ENCODE assay signal across 25 cellular contexts in genomic region chr6:35147101-35147885, GRCh38. TPM values are rescaled to one million over a fixed set of nuclear protein-coding genes. Genes with fewer than 3 reads are reported as not detected.
DNase-seq lines count a peak whose midpoint lies in the region; ATAC-seq, FAIRE-seq and TF ChIP-seq lines count a peak whose summit lies in the region.
"Had no signal": no experiment of that assay in that cellular context is flagged by ENCODE, and none has a peak within 500 bp of the region (broad histone marks: within the 10 kb centered on the region; RNA-seq: fewer than 3 reads in every experiment).

No MANE protein-coding gene starts in this region.

- H3K23ac ChIP-seq in H1 (ENCODE audit: insufficient read length): no peak overlapping the region

- H3K27ac Mint-ChIP-seq in nephron: peak overlapping the region; percentile 76 to 95 (median 93)
- H3K27ac Mint-ChIP-seq: activated CD8-positive, alpha-beta T cell treated with anti-CD3 and anti-CD28 coated beads, Interleukin-2, amount 10 ng/mL, durations not matched to agents 7 days and 5 days; activated naive CD4-positive, alpha-beta T cell treated with anti-CD3 and anti-CD28 coated beads, Interleukin-2, amount 50 U/mL, for 24 hours; memory B cell; stimulated activated memory B cell treated with anti-CD40 and anti-IgM and Interleukin-4, amounts not matched to agents 10 μg/mL and 1 μg/mL and 100 μg/mL, for 72 hours; T-helper 2 cell treated with Interferon-gamma antibody and Interleukin-4, amounts not matched to agents 5 μg/mL and 100 μg/mL, for 36 hours had no signal

- H3K4me3 ChIP-seq in HepG2 (replicated peaks in 1 of 3; ENCODE audit: insufficient read depth in 1 of 3, low read depth in 2 of 3, low read length in 3 of 3): no peak overlapping the region
- no peak overlapping the region for H3K4me3 ChIP-seq in right lobe of liver
- H3K4me3 ChIP-seq in H1 (ENCODE audit: extremely low read depth in 1 of 4, insufficient read depth in 2 of 4, low read depth in 3 of 4, low read length in 4 of 4): no peak overlapping the region; a peak in 1 of 8 replicates
- no peak overlapping the region for H3K4me3 ChIP-seq in tibial nerve
- H3K4me3 ChIP-seq: colonic mucosa, left lung had no signal

- H2BK20ac ChIP-seq in H1 (ENCODE audit: low read length): no peak overlapping the region

- in situ Hi-C loops in HepG2 (cut with HindIII; ENCODE audit: extremely low pct_ligation_motif_present, low pct_unique_long_range_greater_than_20kb): loop anchor here (5.0 kb wide), 2 partner anchors 60 to 95 kb away; no protein-coding TSS in a partner anchor

- no peaks in the 10 kb centered on the region for H3K79me1 ChIP-seq in H1 (ENCODE audit: low read depth, low read length)

- H3K9me3 ChIP-seq in HepG2 (ENCODE audit: low read length): no peaks in the 10 kb centered on the region
- H3K9me3 ChIP-seq in right lobe of liver: no peaks in the 10 kb centered on the region
- no peaks in the 10 kb centered on the region for H3K9me3 ChIP-seq in H1 (ENCODE audit: insufficient read depth in 2 of 2, low read depth in 1 of 2, low read length in 1 of 2)
- H3K9me3 ChIP-seq in tibial nerve: no peaks in the 10 kb centered on the region
- H3K9me3 ChIP-seq: colonic mucosa, left lung had no signal

- H2BK15ac ChIP-seq in H1 (ENCODE audit: low read length): no peak overlapping the region

- H2BK12ac ChIP-seq in H1 (ENCODE audit: low read depth, low read length): no peak overlapping the region

- FAIRE-seq in HepG2 (lab: Jason Lieb, UNC) (peak; percentile 18), H1 (lab: Jason Lieb, UNC) (no peak), GM12891 (lab: Jason Lieb, UNC) (no peak)
- FAIRE-seq: GM12892 had no signal

- no peak overlapping the region for H4K8ac ChIP-seq in H1 (ENCODE audit: extremely low read depth, insufficient read depth, low read length)

- no TSS peak for BruUV-seq in HepG2 (replicated peaks; lab: Mats Ljungman, UMichigan)

- CTCF ChIA-PET in HepG2 (lab: Yijun Ruan, JAX; ENCODE audit: low intra/inter-chr PET ratio, low total read pairs) (interaction anchor here (3.4 to 4.4 kb wide), 2 partner anchors 57 to 92 kb away, joined by 61 to 67 read pairs; no protein-coding TSS in a partner anchor), H1 (lab: Charles Lee; ENCODE audit: partially characterized antibody) (interaction anchor here (0.6 to 7.3 kb wide), 28 partner anchors 8 to 494 kb away, joined by 3 to 118 read pairs (median 4); no protein-coding TSS in a partner anchor)

- H4K20me1 ChIP-seq in HepG2 (ENCODE audit: insufficient read depth, low read length) (no peaks in the 10 kb centered on the region), H1 (replicated peaks in 1 of 2; ENCODE audit: control insufficient read depth in 1 of 2, insufficient read depth in 2 of 2, low read length in 2 of 2) (no peaks in the 10 kb centered on the region)

- no peaks in the 10 kb centered on the region for H3K36me3 ChIP-seq in HepG2 (replicated peaks in 1 of 2; ENCODE audit: control insufficient read depth in 1 of 2, insufficient read depth in 2 of 2, low read length in 2 of 2)
- H3K36me3 ChIP-seq in right lobe of liver: no peaks in the 10 kb centered on the region
- H3K36me3 ChIP-seq in H1 (ENCODE audit: control insufficient read depth in 2 of 4, insufficient read depth in 4 of 4, low read length in 3 of 4): no peaks in the 10 kb centered on the region
- H3K36me3 ChIP-seq in tibial nerve: no peaks in the 10 kb centered on the region
- H3K36me3 ChIP-seq: colonic mucosa, left lung had no signal

- H3K79me2 ChIP-seq in HepG2 (ENCODE audit: insufficient read depth, low read length): no peaks in the 10 kb centered on the region
- H3K79me2 ChIP-seq in H1 (ENCODE audit: control insufficient read depth in 1 of 2, insufficient read depth in 2 of 2, low read length in 2 of 2): no peaks in the 10 kb centered on the region

- TF ChIP-seq RAD21 in HepG2 (CRISPR knock-in tag; IDR thresholded peaks at IDR 0.05) (no peak), H1 (IDR thresholded peaks at IDR 0.05 in 1 of 2, conservative IDR thresholded peaks at IDR 0.05 in 1 of 2; ENCODE audit: low read depth in 2 of 2, low read length in 2 of 2) (no peak)

- TF ChIP-seq CTCF in HepG2 (CRISPR knock-in tag; IDR thresholded peaks at IDR 0.05): no peak
- TF ChIP-seq CTCF in right lobe of liver (IDR thresholded peaks at IDR 0.05): no peak
- no peak for TF ChIP-seq CTCF in H1 (IDR thresholded peaks at IDR 0.05; ENCODE audit: control extremely low read depth in 1 of 3, insufficient read depth in 1 of 3, low read depth in 1 of 3, low read length in 3 of 3)
- TF ChIP-seq CTCF in nephron (IDR thresholded peaks at IDR 0.05; ENCODE audit: unreplicated experiment in 3 of 3): no peak
- no peak for TF ChIP-seq CTCF in tibial nerve (IDR thresholded peaks at IDR 0.05)

- TF ChIP-seq EP300 in HepG2 (IDR thresholded peaks at IDR 0.05; ENCODE audit: low read depth in 2 of 2, low read length in 2 of 2) (no peak), HepG2 (CRISPR knock-in tag; IDR thresholded peaks at IDR 0.05; ENCODE audit: borderline replicate concordance) (no peak), H1 (IDR thresholded peaks at IDR 0.05; ENCODE audit: borderline replicate concordance in 1 of 2, low read depth in 2 of 2, low read length in 2 of 2) (no peak), tibial nerve (IDR thresholded peaks at IDR 0.05) (no peak)

- 37% methylated on average over 6 of the region's 6 CpGs for WGBS in HepG2 (ENCODE audit: low lambda C conversion rate)
- WGBS in right lobe of liver (ENCODE audit: insufficient coverage, low coverage, low lambda C conversion rate, missing lambda C conversion rate): 84% methylated on average over 6 of the region's 6 CpGs
- 75% methylated on average over 6 of the region's 6 CpGs; no CpG with 5 or more reads in 1 of the 2 experiments for WGBS in H1 (ENCODE audit: extremely low coverage in 1 of 2, insufficient coverage in 1 of 2, insufficient read length in 1 of 2, insufficient replicate concordance in 2 of 2, low coverage in 1 of 2, low lambda C conversion rate in 2 of 2, missing lambda C conversion rate in 1 of 2), 2 experiments
- 60 to 66% methylated on average over 6 of the region's 6 CpGs for WGBS in tibial nerve, 2 donors

- H4K5ac ChIP-seq in H1 (ENCODE audit: insufficient read length, low read depth, low read length): no peak overlapping the region

- H3K9ac ChIP-seq in HepG2 (ENCODE audit: insufficient read depth, low read depth, low read length) (no peak overlapping the region), H1 (replicated peaks in 1 of 4; ENCODE audit: extremely low read depth in 1 of 4, low read depth in 3 of 4, low read length in 3 of 4) (no peak overlapping the region)

- no peak overlapping the region for H2AFZ ChIP-seq in HepG2 (ENCODE audit: low read length)
- H2AFZ ChIP-seq in H1 (ENCODE audit: low read length): no peak overlapping the region

- H2AK5ac ChIP-seq in H1 (ENCODE audit: low read depth, low read length): no peak overlapping the region

- H3K27me3 ChIP-seq in HepG2 (ENCODE audit: control insufficient read depth in 1 of 2, insufficient read depth in 2 of 2, low read length in 2 of 2) (peaks cover 0 to 18% of the 10 kb centered on the region in 2 experiments; a peak in 3 of 5 replicates), right lobe of liver (no peaks in the 10 kb centered on the region), H1 (replicated peaks in 1 of 4; ENCODE audit: control insufficient read depth in 3 of 4, extremely low read depth in 1 of 4, insufficient read depth in 3 of 4, low read length in 3 of 4) (peaks cover 0 to 14% (median 9%) of the 10 kb centered on the region in 4 experiments; a peak in 4 of 7 replicates), tibial nerve (no peaks in the 10 kb centered on the region)
- H3K27me3 ChIP-seq: colonic mucosa, left lung had no signal

- H3K56ac ChIP-seq in H1 (replicated peaks; ENCODE audit: insufficient read length, low read depth, low read length): no peak overlapping the region

- H3K18ac ChIP-seq in H1 (ENCODE audit: extremely low read depth, low read length): no peak overlapping the region

- peak overlapping the region in 1 of 3 experiments; percentile 25 for H3K4me3 Mint-ChIP-seq in nephron
- H3K4me3 Mint-ChIP-seq: activated CD8-positive, alpha-beta T cell treated with anti-CD3 and anti-CD28 coated beads, Interleukin-2, amount 10 ng/mL, durations not matched to agents 7 days and 5 days; activated naive CD4-positive, alpha-beta T cell treated with anti-CD3 and anti-CD28 coated beads, Interleukin-2, amount 50 U/mL, for 24 hours; memory B cell; stimulated activated memory B cell treated with anti-CD40 and anti-IgM and Interleukin-4, amounts not matched to agents 10 μg/mL and 1 μg/mL and 100 μg/mL, for 72 hours; T-helper 2 cell treated with Interferon-gamma antibody and Interleukin-4, amounts not matched to agents 5 μg/mL and 100 μg/mL, for 36 hours had no signal

- ATAC-seq in HepG2: no peak
- ATAC-seq in right lobe of liver: no peak
- ATAC-seq: stimulated activated memory B cell treated with anti-CD40 and anti-IgM and Interleukin-4, amounts not matched to agents 10 μg/mL and 1 μg/mL and 100 μg/mL, for 72 hours had no signal

- peaks cover 66% of the 10 kb centered on the region for H3K4me1 Mint-ChIP-seq in nephron
- H3K4me1 Mint-ChIP-seq: memory B cell; stimulated activated memory B cell treated with anti-CD40 and anti-IgM and Interleukin-4, amounts not matched to agents 10 μg/mL and 1 μg/mL and 100 μg/mL, for 72 hours had no signal

- no peak overlapping the region for H3K4me2 ChIP-seq in HepG2 (ENCODE audit: low read depth, low read length)
- peak overlapping the region; percentile 48 to 51; a peak in 3 of 4 replicates for H3K4me2 ChIP-seq in H1 (ENCODE audit: insufficient read depth in 1 of 2, low read depth in 2 of 2, low read length in 2 of 2)

- H3K36me3 Mint-ChIP-seq in nephron (ENCODE audit: low read depth): no peaks in the 10 kb centered on the region
- H3K36me3 Mint-ChIP-seq: activated naive CD4-positive, alpha-beta T cell treated with anti-CD3 and anti-CD28 coated beads, Interleukin-2, amount 50 U/mL, for 24 hours; memory B cell; stimulated activated memory B cell treated with anti-CD40 and anti-IgM and Interleukin-4, amounts not matched to agents 10 μg/mL and 1 μg/mL and 100 μg/mL, for 72 hours had no signal

- no peak overlapping the region for H2BK5ac ChIP-seq in H1 (ENCODE audit: low read depth, low read length)

- H3K4me1 ChIP-seq in HepG2 (ENCODE audit: insufficient read depth, low read length): peaks cover 18% of the 10 kb centered on the region
- no peaks in the 10 kb centered on the region for H3K4me1 ChIP-seq in right lobe of liver
- H3K4me1 ChIP-seq in H1 (replicated peaks in 1 of 4; ENCODE audit: control insufficient read depth in 3 of 4, insufficient read depth in 4 of 4, low read length in 3 of 4): peaks cover 0 to 10% (median 7%) of the 10 kb centered on the region in 4 experiments; a peak in 5 of 7 replicates
- H3K4me1 ChIP-seq in tibial nerve: peaks cover 0 to 32% (median 13%) of the 10 kb centered on the region in 4 donors
- H3K4me1 ChIP-seq: colonic mucosa had no signal

- H2BK120ac ChIP-seq in H1 (replicated peaks; ENCODE audit: low read depth, low read length): no peak overlapping the region

- H3K9me3 Mint-ChIP-seq in nephron: no peaks in the 10 kb centered on the region
- H3K9me3 Mint-ChIP-seq: activated naive CD4-positive, alpha-beta T cell treated with anti-CD3 and anti-CD28 coated beads, Interleukin-2, amount 50 U/mL, for 24 hours; memory B cell; stimulated activated memory B cell treated with anti-CD40 and anti-IgM and Interleukin-4, amounts not matched to agents 10 μg/mL and 1 μg/mL and 100 μg/mL, for 72 hours; T-helper 2 cell treated with Interferon-gamma antibody and Interleukin-4, amounts not matched to agents 5 μg/mL and 100 μg/mL, for 36 hours had no signal

- POLR2A ChIA-PET in HepG2 (lab: Yijun Ruan, JAX): interaction anchor here (1.4 kb wide), 1 partner anchor 58 kb away, joined by 4 read pairs; no protein-coding TSS in a partner anchor
- POLR2A ChIA-PET in H1 (lab: Charles Lee; ENCODE audit: partially characterized antibody): interaction anchor here (1.0 to 1.4 kb wide), 3 partner anchors 46 to 92 kb away, joined by 3 read pairs; no protein-coding TSS in a partner anchor

- no peak overlapping the region for H4K91ac ChIP-seq in H1 (replicated peaks; ENCODE audit: insufficient read length, low read length)

- H3K27ac ChIP-seq in HepG2 (ENCODE audit: extremely low read length, insufficient read depth, low read length): no peak overlapping the region
- H3K27ac ChIP-seq in right lobe of liver: no peak overlapping the region
- no peak overlapping the region for H3K27ac ChIP-seq in H1 (ENCODE audit: low read depth, low read length)
- H3K27ac ChIP-seq in tibial nerve: peak overlapping the region in 1 of 4 donors; percentile 60
- H3K27ac ChIP-seq: C4-2B, colonic mucosa, left lung had no signal

- H3K4ac ChIP-seq in H1 (replicated peaks; ENCODE audit: insufficient read length, low read depth, low read length): no peak overlapping the region

- TF ChIP-seq POLR2A in HepG2 (IDR thresholded peaks at IDR 0.05; ENCODE audit: insufficient read depth in 1 of 2, low read depth in 2 of 2, low read length in 2 of 2): no peak
- no peak for TF ChIP-seq POLR2A in right lobe of liver (IDR thresholded peaks at IDR 0.05)
- no peak for TF ChIP-seq POLR2A in H1 (IDR thresholded peaks at IDR 0.05; ENCODE audit: control extremely low read depth in 1 of 2, low read depth in 2 of 2, low read length in 2 of 2)
- TF ChIP-seq POLR2A in tibial nerve (IDR thresholded peaks at IDR 0.05): no peak
- TF ChIP-seq POLR2A in GM12891 (IDR thresholded peaks at IDR 0.05; ENCODE audit: low read depth, low read length): no peak

- H3K23me2 ChIP-seq in H1 (ENCODE audit: low read depth, low read length): no peaks in the 10 kb centered on the region; the same call in 1 of the 2 replicates

- intact Hi-C loops in HepG2 (cut with micrococcal nuclease; ENCODE audit: unreplicated experiment): loop anchor here (10.0 kb wide), 1 partner anchor 282 kb away; no protein-coding TSS in a partner anchor
- intact Hi-C loops in right lobe of liver (cut with DNase I): loop anchor here (5.0 to 10.0 kb wide), 3 partner anchors 58 to 95 kb away; no protein-coding TSS in a partner anchor

- no peak for DNase-seq in HepG2 (ENCODE audit: low spot score)
- no peak for DNase-seq in right lobe of liver
- no peak for DNase-seq in H1 (ENCODE audit: low read depth in 1 of 2, low spot score in 2 of 2)
- DNase-seq in dedifferentiated amniotic fluid mesenchymal stem cell (ENCODE audit: extremely low spot score): no peak
- DNase-seq in NCI-H524 treated with DMSO at 0.1 percent for 48 hours (lab: John Stamatoyannopoulos, UW): no peak
- DNase-seq in tibial nerve (ENCODE audit: low spot score in 2 of 2): no peak
- DNase-seq in GM12891 (ENCODE audit: insufficient read length, low spot score): no peak
- DNase-seq: activated CD4-positive, alpha-beta T cell treated with anti-CD3 and anti-CD28 coated beads for 4 hours; effector memory CD4-positive, alpha-beta T cell; left lung; NCI-H526 treated with DMSO at 0.1 percent for 48 hours; SHP77 treated with DMSO at 0.1 percent for 48 hours had no signal

- no peak overlapping the region for H3K14ac ChIP-seq in H1 (ENCODE audit: insufficient read length)

- H3K27me3 Mint-ChIP-seq in nephron (ENCODE audit: low read depth): peaks cover 3% of the 10 kb centered on the region
- H3K27me3 Mint-ChIP-seq: activated naive CD4-positive, alpha-beta T cell treated with anti-CD3 and anti-CD28 coated beads, Interleukin-2, amount 50 U/mL, for 24 hours; memory B cell had no signal

RNA-seq across cellular contexts. Expression of gene TCP11, which starts 6.2 kb away (rescaled TPM):
- total RNA-seq in HepG2 (2016; rRNA removed; fragmentation: Illumina TruSeq; extraction: Trizol) (not detected in 2 replicates), right lobe of liver (under 1 TPM in 1 of 6 experiments, not detected in 5; 0.31 TPM), tibial nerve (under 1 TPM in 1 of 4 donors, not detected in 3; 0.84 TPM)
- not detected in 2 replicates for total RNA-seq in HepG2 (2016; cell fraction: cytosol; rRNA removed; fragmentation: Illumina TruSeq; extraction: Trizol; ENCODE audit: low read depth)
- total RNA-seq in HepG2 (2016; cell fraction: insoluble cytoplasmic fraction; rRNA removed; fragmentation: Illumina TruSeq; extraction: Trizol): not detected in 2 replicates
- not detected in 2 replicates for total RNA-seq in HepG2 (2016; cell fraction: membrane; rRNA removed; fragmentation: Illumina TruSeq; extraction: Trizol)
- total RNA-seq in HepG2 (2016; cell fraction: nucleus; rRNA removed; fragmentation: Illumina TruSeq; extraction: Trizol): not detected in 2 replicates
- polyA plus RNA-seq in HepG2 (2011; rRNA removed) (0.04 TPM in 1 of 2 replicates, not detected in the other), H1 (2011; rRNA removed) (0.11 and 0.22 TPM in 2 replicates)
- polyA plus RNA-seq in HepG2 (2011; cell fraction: cytosol; rRNA removed): not detected in 2 replicates
- polyA plus RNA-seq in HepG2 (2011; cell fraction: nucleus; rRNA removed): not detected in 2 replicates
- polyA plus RNA-seq in HepG2 (2012): not detected in 2 replicates
- not detected in 2 replicates for polyA plus RNA-seq in HepG2 (2016; cell fraction: cytosol; fragmentation: Illumina TruSeq; extraction: Trizol; ENCODE audit: low read depth)
- not detected in 2 replicates for polyA plus RNA-seq in HepG2 (2016; cell fraction: insoluble cytoplasmic fraction; fragmentation: Illumina TruSeq; extraction: Trizol; ENCODE audit: low read depth)
- not detected in 2 replicates for polyA plus RNA-seq in HepG2 (2016; cell fraction: membrane; fragmentation: Illumina TruSeq; extraction: Trizol; ENCODE audit: low read depth)
- polyA plus RNA-seq in HepG2 (2016; cell fraction: nucleus; fragmentation: Illumina TruSeq; extraction: Trizol; ENCODE audit: insufficient read depth, low read depth): not detected in 2 replicates
- polyA minus RNA-seq in HepG2 (2011; rRNA and poly(A)+ RNA removed; ENCODE audit: low replicate concordance): not detected in 2 replicates
- polyA minus RNA-seq in HepG2 (2011; cell fraction: cytosol; rRNA and poly(A)+ RNA removed): not detected in 2 replicates
- not detected in 2 replicates for polyA minus RNA-seq in HepG2 (2011; cell fraction: nucleus; rRNA and poly(A)+ RNA removed)
- total RNA-seq in H1 (2021; fragmentation: NEBNext Ultra II Directional; extraction: Animal tissue kit (Norgen Biotek cat#: 25700)): not detected in 2 replicates
- not detected for polyA plus RNA-seq in H1 (2011; cell fraction: cytosol; rRNA removed)
- not detected for polyA plus RNA-seq in H1 (2011; cell fraction: nucleus; rRNA removed)
- not detected in 4 replicates for polyA plus RNA-seq in H1 (2012, experiment 1 of 2)
- polyA plus RNA-seq in H1 (2012, experiment 2 of 2): not detected
- polyA plus RNA-seq in H1 (2013, experiment 1 of 2): 0.10 TPM
- polyA plus RNA-seq in H1 (2013, experiment 2 of 2): not detected
- not detected in 2 replicates for polyA minus RNA-seq in H1 (2011; rRNA and poly(A)+ RNA removed)
- not detected for polyA minus RNA-seq in H1 (2011; cell fraction: cytosol; rRNA and poly(A)+ RNA removed)
- not detected for polyA minus RNA-seq in H1 (2011; cell fraction: nucleus; rRNA and poly(A)+ RNA removed)
- polyA plus RNA-seq in GM12891 (2012; ENCODE audit: low read depth, missing spikeins): 0.23 TPM
- total RNA-seq: activated CD8-positive, alpha-beta T cell treated with anti-CD3 and anti-CD28 coated beads, Interleukin-2, amount 10 ng/mL, durations not matched to agents 7 days and 5 days; colonic mucosa; HT-29; myocyte; omental fat pad; subcutaneous adipose tissue had no signal

Comparison
In these comparisons a context has a peak if more than half of its experiments do, and no peak if none do; other contexts are left out.
1. Of the 41 proteins assayed by ChIP-seq in both HepG2 and H1: peak only in HepG2: MAFK; only in H1: none; in both: none; in neither: 40.